Comparison of ENCODE assay signal across 1 cellular context in genomic region chr1:201946224-201946908, GRCh38.
TF ChIP-seq lines count a peak whose summit lies in the region.

LMOD1 (minus strand) TSS chr1:201946548; CDS start chr1:201946340, 208 bp downstream.

TF ChIP-seq in SK-N-SH, 30 proteins besides CTCF, POLR2A, EP300 and RAD21 (continued from another document):
- TF ChIP-seq, protein P1, sequence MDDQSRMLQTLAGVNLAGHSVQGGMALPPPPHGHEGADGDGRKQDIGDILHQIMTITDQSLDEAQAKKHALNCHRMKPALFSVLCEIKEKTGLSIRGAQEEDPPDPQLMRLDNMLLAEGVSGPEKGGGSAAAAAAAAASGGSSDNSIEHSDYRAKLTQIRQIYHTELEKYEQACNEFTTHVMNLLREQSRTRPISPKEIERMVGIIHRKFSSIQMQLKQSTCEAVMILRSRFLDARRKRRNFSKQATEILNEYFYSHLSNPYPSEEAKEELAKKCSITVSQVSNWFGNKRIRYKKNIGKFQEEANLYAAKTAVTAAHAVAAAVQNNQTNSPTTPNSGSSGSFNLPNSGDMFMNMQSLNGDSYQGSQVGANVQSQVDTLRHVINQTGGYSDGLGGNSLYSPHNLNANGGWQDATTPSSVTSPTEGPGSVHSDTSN (IDR thresholded peaks at IDR 0.05), result peak; percentile 55
- TF ChIP-seq SMC3 (IDR thresholded peaks at IDR 0.05; ENCODE audit: low read depth, low read length), result no peak
- no peak for TF ChIP-seq FOXJ3 (CRISPR knock-in tag; IDR thresholded peaks at IDR 0.05)
- TF ChIP-seq GATA2 (CRISPR knock-in tag; IDR thresholded peaks at IDR 0.05), result no peak
- no peak for TF ChIP-seq ELF1 (IDR thresholded peaks at IDR 0.05)
- TF ChIP-seq RXRA (IDR thresholded peaks at IDR 0.05; ENCODE audit: borderline replicate concordance, low read depth), result no peak
- no peak for TF ChIP-seq MEF2A (IDR thresholded peaks at IDR 0.05; ENCODE audit: borderline replicate concordance, low read depth)
- no peak for TF ChIP-seq GABPA (IDR thresholded peaks at IDR 0.05; ENCODE audit: low read depth)
- TF ChIP-seq, protein P2, sequence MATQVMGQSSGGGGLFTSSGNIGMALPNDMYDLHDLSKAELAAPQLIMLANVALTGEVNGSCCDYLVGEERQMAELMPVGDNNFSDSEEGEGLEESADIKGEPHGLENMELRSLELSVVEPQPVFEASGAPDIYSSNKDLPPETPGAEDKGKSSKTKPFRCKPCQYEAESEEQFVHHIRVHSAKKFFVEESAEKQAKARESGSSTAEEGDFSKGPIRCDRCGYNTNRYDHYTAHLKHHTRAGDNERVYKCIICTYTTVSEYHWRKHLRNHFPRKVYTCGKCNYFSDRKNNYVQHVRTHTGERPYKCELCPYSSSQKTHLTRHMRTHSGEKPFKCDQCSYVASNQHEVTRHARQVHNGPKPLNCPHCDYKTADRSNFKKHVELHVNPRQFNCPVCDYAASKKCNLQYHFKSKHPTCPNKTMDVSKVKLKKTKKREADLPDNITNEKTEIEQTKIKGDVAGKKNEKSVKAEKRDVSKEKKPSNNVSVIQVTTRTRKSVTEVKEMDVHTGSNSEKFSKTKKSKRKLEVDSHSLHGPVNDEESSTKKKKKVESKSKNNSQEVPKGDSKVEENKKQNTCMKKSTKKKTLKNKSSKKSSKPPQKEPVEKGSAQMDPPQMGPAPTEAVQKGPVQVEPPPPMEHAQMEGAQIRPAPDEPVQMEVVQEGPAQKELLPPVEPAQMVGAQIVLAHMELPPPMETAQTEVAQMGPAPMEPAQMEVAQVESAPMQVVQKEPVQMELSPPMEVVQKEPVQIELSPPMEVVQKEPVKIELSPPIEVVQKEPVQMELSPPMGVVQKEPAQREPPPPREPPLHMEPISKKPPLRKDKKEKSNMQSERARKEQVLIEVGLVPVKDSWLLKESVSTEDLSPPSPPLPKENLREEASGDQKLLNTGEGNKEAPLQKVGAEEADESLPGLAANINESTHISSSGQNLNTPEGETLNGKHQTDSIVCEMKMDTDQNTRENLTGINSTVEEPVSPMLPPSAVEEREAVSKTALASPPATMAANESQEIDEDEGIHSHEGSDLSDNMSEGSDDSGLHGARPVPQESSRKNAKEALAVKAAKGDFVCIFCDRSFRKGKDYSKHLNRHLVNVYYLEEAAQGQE (IDR thresholded peaks at IDR 0.05; ENCODE audit: low read depth, low read length), result peak; percentile 43; the same call in 1 of the 2 replicates
- TF ChIP-seq, protein P3, sequence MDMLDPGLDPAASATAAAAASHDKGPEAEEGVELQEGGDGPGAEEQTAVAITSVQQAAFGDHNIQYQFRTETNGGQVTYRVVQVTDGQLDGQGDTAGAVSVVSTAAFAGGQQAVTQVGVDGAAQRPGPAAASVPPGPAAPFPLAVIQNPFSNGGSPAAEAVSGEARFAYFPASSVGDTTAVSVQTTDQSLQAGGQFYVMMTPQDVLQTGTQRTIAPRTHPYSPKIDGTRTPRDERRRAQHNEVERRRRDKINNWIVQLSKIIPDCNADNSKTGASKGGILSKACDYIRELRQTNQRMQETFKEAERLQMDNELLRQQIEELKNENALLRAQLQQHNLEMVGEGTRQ (IDR thresholded peaks at IDR 0.05; ENCODE audit: borderline replicate concordance, low read depth, low read length), result no peak
- TF ChIP-seq FOSL2 (IDR thresholded peaks at IDR 0.05; ENCODE audit: borderline replicate concordance, low read depth), result no peak
- 0 out of 2 replicates have a peak, but pooled peaks have one; percentile 54 for TF ChIP-seq TEAD4 (IDR thresholded peaks at IDR 0.05; ENCODE audit: borderline replicate concordance, insufficient read depth)
- TF ChIP-seq FOXM1 (IDR thresholded peaks at IDR 0.05; ENCODE audit: low read depth), result no peak
- no peak for TF ChIP-seq ZBTB33 (IDR thresholded peaks at IDR 0.05; ENCODE audit: borderline replicate concordance, low read depth)
- TF ChIP-seq JUND (IDR thresholded peaks at IDR 0.05), result no peak
- TF ChIP-seq, protein P4, sequence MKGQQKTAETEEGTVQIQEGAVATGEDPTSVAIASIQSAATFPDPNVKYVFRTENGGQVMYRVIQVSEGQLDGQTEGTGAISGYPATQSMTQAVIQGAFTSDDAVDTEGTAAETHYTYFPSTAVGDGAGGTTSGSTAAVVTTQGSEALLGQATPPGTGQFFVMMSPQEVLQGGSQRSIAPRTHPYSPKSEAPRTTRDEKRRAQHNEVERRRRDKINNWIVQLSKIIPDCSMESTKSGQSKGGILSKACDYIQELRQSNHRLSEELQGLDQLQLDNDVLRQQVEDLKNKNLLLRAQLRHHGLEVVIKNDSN (IDR thresholded peaks at IDR 0.05; ENCODE audit: borderline replicate concordance, low read depth), result no peak
- peak; percentile 59; the same call in 1 of the 2 replicates for TF ChIP-seq POLR2AphosphoS5 (IDR thresholded peaks at IDR 0.05; ENCODE audit: low read depth, low read length)
TF ChIP-seq in SK-N-SH: peak in this region for 10.
